In the genomic region with DNA sequence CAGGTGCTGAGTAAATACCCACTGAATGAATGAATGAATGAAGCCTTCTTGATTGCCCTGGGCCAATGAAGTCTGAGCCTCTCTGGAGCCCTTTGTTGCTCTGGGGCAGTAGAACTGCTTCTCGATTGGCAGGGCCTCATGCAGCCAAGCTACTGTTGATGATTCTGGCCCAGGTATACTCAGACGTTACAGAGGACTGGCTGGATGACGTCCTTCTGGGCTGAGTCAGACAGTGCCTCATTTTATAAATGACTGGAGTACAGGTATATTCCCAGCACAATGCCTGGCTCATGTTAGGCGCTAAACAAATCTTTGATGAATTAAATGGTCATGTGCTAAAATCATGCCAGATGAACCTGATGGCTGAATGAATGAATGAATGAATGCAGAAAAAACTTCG, we compare ENCODE assay signal across 10 cellular contexts.
A peak's percentile ranks its signal among the peaks of the same experiment; 100 is the strongest.
DNase-seq lines count a peak whose midpoint lies in the region; ATAC-seq and TF ChIP-seq lines count a peak whose summit lies in the region.
"Had no signal": no experiment of that assay in that cellular context is flagged by ENCODE, and none has a peak within 500 bp of the region (broad histone marks: within the 10 kb centered on the region; RNA-seq: fewer than 3 reads in every experiment).

No MANE protein-coding gene starts in this region.

- peak overlapping the region; percentile 58 for H3K4me3 ChIP-seq in PC-3 (ENCODE audit: low read length)
- no peak overlapping the region for H3K4me3 ChIP-seq in skeletal muscle satellite cell (ENCODE audit: low read length)
- H3K4me3 ChIP-seq: BLaER1 treated with 17β-estradiol and CSF1 and Interleukin-3, amounts not matched to agents 10 nM and 100 nM had no signal

- peak; percentile 72 for ATAC-seq in PC-3
- peak; percentile 90 for ATAC-seq in foreskin keratinocyte
- no peak for ATAC-seq in SK-N-SH treated with all-trans-retinoic acid at 6 μM for 48 hours
- no peak for ATAC-seq in HG02798 (IDR thresholded peaks at IDR 0.05; ENCODE audit: poor library complexity, unreplicated experiment)

- H2AFZ ChIP-seq in PC-3 (ENCODE audit: low read length) = peak overlapping the region; percentile 72

- no peaks in the 10 kb centered on the region for H3K79me2 ChIP-seq in PC-3 (ENCODE audit: low read length)

- H3K27me3 ChIP-seq in PC-3 (ENCODE audit: low read length) = no peaks in the 10 kb centered on the region
- peaks cover 21% of the 10 kb centered on the region for H3K27me3 ChIP-seq in foreskin keratinocyte
- no peaks in the 10 kb centered on the region for H3K27me3 ChIP-seq in skeletal muscle satellite cell (ENCODE audit: control insufficient read depth, insufficient read depth, low read length)
- H3K27me3 ChIP-seq: BLaER1 treated with 17β-estradiol and CSF1 and Interleukin-3, amounts not matched to agents 10 nM and 100 nM had no signal

- H3K36me3 ChIP-seq in PC-3 (ENCODE audit: low read depth, low read length) (no peaks in the 10 kb centered on the region), skeletal muscle satellite cell (ENCODE audit: insufficient read depth, low read length) (no peaks in the 10 kb centered on the region)
- H3K36me3 ChIP-seq: BLaER1 treated with 17β-estradiol and CSF1 and Interleukin-3, amounts not matched to agents 10 nM and 100 nM had no signal

- H4K20me1 ChIP-seq in PC-3 (ENCODE audit: low read length) = no peaks in the 10 kb centered on the region
- H4K20me1 ChIP-seq: BLaER1 treated with 17β-estradiol and CSF1 and Interleukin-3, amounts not matched to agents 10 nM and 100 nM had no signal

- TF ChIP-seq CTCF in PC-3 (conservative IDR thresholded peaks at IDR 0.05; ENCODE audit: low read depth, low read length) (no peak), foreskin keratinocyte (conservative IDR thresholded peaks at IDR 0.05) (no peak)

- DNase-seq in DMS53 (lab: John Stamatoyannopoulos, UW) (peak; percentile 30), DMS53 treated with DMSO at 0.1 percent for 48 hours (lab: John Stamatoyannopoulos, UW; ENCODE audit: unreplicated experiment) (no peak), PC-3 (peak; percentile 57), foreskin keratinocyte (peak; percentile 36 to 70)
- DNase-seq in activated T-cell treated with anti-CD3 and anti-CD28 coated beads, Interleukin-2, amount 50 U/mL, for 1 hour = no peak

- H3K9me2 ChIP-seq in PC-3 (replicated peaks; ENCODE audit: low read length) = no peaks in the 10 kb centered on the region

- H3K4me2 ChIP-seq in PC-3 (ENCODE audit: low read length) (peak overlapping the region; percentile 83), skeletal muscle satellite cell (ENCODE audit: low read length) (peak overlapping the region; percentile 81)

- intact Hi-C loops in PC-3 (cut with micrococcal nuclease) = loop anchor here (2.0 to 10.0 kb wide), 2 partner anchors 65 to 89 kb away; no protein-coding TSS in a partner anchor

- no peaks in the 10 kb centered on the region for H3F3A ChIP-seq in PC-3 (ENCODE audit: low read length, unreplicated experiment)

- H3K4me1 ChIP-seq in PC-3 (ENCODE audit: insufficient read depth, low read length) = peaks cover 21% of the 10 kb centered on the region
- no peaks in the 10 kb centered on the region for H3K4me1 ChIP-seq in foreskin keratinocyte
- H3K4me1 ChIP-seq in skeletal muscle satellite cell (ENCODE audit: control insufficient read depth, insufficient read depth, low read length) = peaks cover 28% of the 10 kb centered on the region

- H3K9me3 ChIP-seq in PC-3 (ENCODE audit: low read length) (no peaks in the 10 kb centered on the region), skeletal muscle satellite cell (replicated peaks; ENCODE audit: low read length) (no peaks in the 10 kb centered on the region)
- H3K9me3 ChIP-seq: BLaER1 treated with 17β-estradiol and CSF1 and Interleukin-3, amounts not matched to agents 10 nM and 100 nM had no signal

- CTCF ChIA-PET in PC-3 (lab: Charles Lee) = no interaction called here

- no TSS peak for BruUV-seq in PC-3 (replicated peaks; lab: Mats Ljungman, UMichigan)

- H3K27ac ChIP-seq in PC-3 (ENCODE audit: low read length) (no peak overlapping the region), foreskin keratinocyte (no peak overlapping the region)
- H3K27ac ChIP-seq: 22Rv1; BLaER1 treated with 17β-estradiol and CSF1 and Interleukin-3, amounts not matched to agents 10 nM and 100 nM had no signal

- H3K9ac ChIP-seq in PC-3 (ENCODE audit: low read length) = no peak overlapping the region
- no peak overlapping the region for H3K9ac ChIP-seq in skeletal muscle satellite cell (ENCODE audit: low read depth, low read length)
- H3K9ac ChIP-seq: BLaER1 treated with 17β-estradiol and CSF1 and Interleukin-3, amounts not matched to agents 10 nM and 100 nM had no signal

- POLR2A ChIA-PET in PC-3 (lab: Charles Lee; ENCODE audit: unreplicated experiment) = no interaction called here

TF ChIP-seq in SK-N-SH treated with all-trans-retinoic acid at 6 μM for 48 hours, 23 proteins besides CTCF, POLR2A, EP300 and RAD21 (continues in another document):
- TF ChIP-seq, protein P1, sequence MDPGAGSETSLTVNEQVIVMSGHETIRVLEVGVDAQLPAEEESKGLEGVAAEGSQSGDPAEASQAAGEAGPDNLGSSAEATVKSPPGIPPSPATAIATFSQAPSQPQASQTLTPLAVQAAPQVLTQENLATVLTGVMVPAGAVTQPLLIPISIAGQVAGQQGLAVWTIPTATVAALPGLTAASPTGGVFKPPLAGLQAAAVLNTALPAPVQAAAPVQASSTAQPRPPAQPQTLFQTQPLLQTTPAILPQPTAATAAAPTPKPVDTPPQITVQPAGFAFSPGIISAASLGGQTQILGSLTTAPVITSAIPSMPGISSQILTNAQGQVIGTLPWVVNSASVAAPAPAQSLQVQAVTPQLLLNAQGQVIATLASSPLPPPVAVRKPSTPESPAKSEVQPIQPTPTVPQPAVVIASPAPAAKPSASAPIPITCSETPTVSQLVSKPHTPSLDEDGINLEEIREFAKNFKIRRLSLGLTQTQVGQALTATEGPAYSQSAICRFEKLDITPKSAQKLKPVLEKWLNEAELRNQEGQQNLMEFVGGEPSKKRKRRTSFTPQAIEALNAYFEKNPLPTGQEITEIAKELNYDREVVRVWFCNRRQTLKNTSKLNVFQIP (CRISPR knock-in tag; IDR thresholded peaks at IDR 0.05; ENCODE audit: borderline replicate concordance, low read depth) = no peak
- TF ChIP-seq ZFP30 (CRISPR knock-in tag; IDR thresholded peaks at IDR 0.05) (no peak), ZC3H10 (CRISPR knock-in tag; IDR thresholded peaks at IDR 0.05) (no peak), ESRRG (CRISPR knock-in tag; IDR thresholded peaks at IDR 0.05) (no peak), ZFP3 (CRISPR knock-in tag; IDR thresholded peaks at IDR 0.05) (no peak), PPARA (CRISPR knock-in tag; IDR thresholded peaks at IDR 0.05; ENCODE audit: borderline replicate concordance) (no peak), RARB (CRISPR knock-in tag; IDR thresholded peaks at IDR 0.05) (no peak), ZNF70 (CRISPR knock-in tag; IDR thresholded peaks at IDR 0.05) (no peak)
- TF ChIP-seq, protein P2, sequence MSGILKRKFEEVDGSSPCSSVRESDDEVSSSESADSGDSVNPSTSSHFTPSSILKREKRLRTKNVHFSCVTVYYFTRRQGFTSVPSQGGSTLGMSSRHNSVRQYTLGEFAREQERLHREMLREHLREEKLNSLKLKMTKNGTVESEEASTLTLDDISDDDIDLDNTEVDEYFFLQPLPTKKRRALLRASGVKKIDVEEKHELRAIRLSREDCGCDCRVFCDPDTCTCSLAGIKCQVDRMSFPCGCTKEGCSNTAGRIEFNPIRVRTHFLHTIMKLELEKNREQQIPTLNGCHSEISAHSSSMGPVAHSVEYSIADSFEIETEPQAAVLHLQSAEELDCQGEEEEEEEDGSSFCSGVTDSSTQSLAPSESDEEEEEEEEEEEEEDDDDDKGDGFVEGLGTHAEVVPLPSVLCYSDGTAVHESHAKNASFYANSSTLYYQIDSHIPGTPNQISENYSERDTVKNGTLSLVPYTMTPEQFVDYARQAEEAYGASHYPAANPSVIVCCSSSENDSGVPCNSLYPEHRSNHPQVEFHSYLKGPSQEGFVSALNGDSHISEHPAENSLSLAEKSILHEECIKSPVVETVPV (CRISPR knock-in tag; IDR thresholded peaks at IDR 0.05) = no peak
- TF ChIP-seq, protein P3, sequence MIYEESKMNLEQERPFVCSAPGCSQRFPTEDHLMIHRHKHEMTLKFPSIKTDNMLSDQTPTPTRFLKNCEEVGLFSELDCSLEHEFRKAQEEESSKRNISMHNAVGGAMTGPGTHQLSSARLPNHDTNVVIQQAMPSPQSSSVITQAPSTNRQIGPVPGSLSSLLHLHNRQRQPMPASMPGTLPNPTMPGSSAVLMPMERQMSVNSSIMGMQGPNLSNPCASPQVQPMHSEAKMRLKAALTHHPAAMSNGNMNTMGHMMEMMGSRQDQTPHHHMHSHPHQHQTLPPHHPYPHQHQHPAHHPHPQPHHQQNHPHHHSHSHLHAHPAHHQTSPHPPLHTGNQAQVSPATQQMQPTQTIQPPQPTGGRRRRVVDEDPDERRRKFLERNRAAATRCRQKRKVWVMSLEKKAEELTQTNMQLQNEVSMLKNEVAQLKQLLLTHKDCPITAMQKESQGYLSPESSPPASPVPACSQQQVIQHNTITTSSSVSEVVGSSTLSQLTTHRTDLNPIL (CRISPR knock-in tag; IDR thresholded peaks at IDR 0.05; ENCODE audit: low read depth) = no peak
- TF ChIP-seq, protein P4, sequence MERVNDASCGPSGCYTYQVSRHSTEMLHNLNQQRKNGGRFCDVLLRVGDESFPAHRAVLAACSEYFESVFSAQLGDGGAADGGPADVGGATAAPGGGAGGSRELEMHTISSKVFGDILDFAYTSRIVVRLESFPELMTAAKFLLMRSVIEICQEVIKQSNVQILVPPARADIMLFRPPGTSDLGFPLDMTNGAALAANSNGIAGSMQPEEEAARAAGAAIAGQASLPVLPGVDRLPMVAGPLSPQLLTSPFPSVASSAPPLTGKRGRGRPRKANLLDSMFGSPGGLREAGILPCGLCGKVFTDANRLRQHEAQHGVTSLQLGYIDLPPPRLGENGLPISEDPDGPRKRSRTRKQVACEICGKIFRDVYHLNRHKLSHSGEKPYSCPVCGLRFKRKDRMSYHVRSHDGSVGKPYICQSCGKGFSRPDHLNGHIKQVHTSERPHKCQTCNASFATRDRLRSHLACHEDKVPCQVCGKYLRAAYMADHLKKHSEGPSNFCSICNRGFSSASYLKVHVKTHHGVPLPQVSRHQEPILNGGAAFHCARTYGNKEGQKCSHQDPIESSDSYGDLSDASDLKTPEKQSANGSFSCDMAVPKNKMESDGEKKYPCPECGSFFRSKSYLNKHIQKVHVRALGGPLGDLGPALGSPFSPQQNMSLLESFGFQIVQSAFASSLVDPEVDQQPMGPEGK (CRISPR knock-in tag; IDR thresholded peaks at IDR 0.05; ENCODE audit: borderline replicate concordance) = no peak

Comparison
In these comparisons a context has a peak if more than half of its experiments do, and no peak if none do; other contexts are left out.
1. DNase-seq: peak in DMS53 (single experiment), PC-3 (single experiment) and foreskin keratinocyte (2 of 2); none in DMS53 treated with DMSO at 0.1 percent for 48 hours (single experiment) and activated T-cell treated with anti-CD3 and anti-CD28 coated beads, Interleukin-2, amount 50 U/mL, for 1 hour (single experiment).
2. ATAC-seq: peak in PC-3 (single experiment) and foreskin keratinocyte (single experiment); none in SK-N-SH treated with all-trans-retinoic acid at 6 μM for 48 hours (single experiment) and HG02798 (single experiment).